7 cellular contexts compared by ENCODE assay signal in genomic region chr15:75274509-75275107, GRCh38. TPM values are rescaled to one million over a fixed set of nuclear protein-coding genes. Genes with fewer than 3 reads are reported as not detected.
DNase-seq lines count a peak whose midpoint lies in the region; ATAC-seq and TF ChIP-seq lines count a peak whose summit lies in the region.
"Not testable (repeated sequence)": the region's sequence is repeated elsewhere in the genome, so short reads cannot be mapped to it uniquely, and the experiment has no call there.

No MANE protein-coding gene starts in this region.

- not testable (repeated sequence) for H3K4me3 Mint-ChIP-seq in T-cell; activated T-helper 2 cell treated with anti-CD3 and anti-CD28 coated beads, Interferon-gamma antibody, Interleukin-2, Interleukin-4, amounts not matched to agents 10 μg/mL and 5 μg/mL and 100 μg/mL, durations not matched to agents 14 hours and 24 hours and 36 hours (ENCODE audit: low read depth)

- H3K27ac Mint-ChIP-seq in T-cell; activated T-helper 2 cell treated with anti-CD3 and anti-CD28 coated beads, Interferon-gamma antibody, Interleukin-2, Interleukin-4, amounts not matched to agents 10 μg/mL and 5 μg/mL and 100 μg/mL, durations not matched to agents 14 hours and 24 hours and 36 hours: not testable (repeated sequence)

- TF ChIP-seq CTCF in GM13976 (IDR thresholded peaks at IDR 0.05; ENCODE audit: borderline replicate concordance, control extremely low read depth, extremely low read depth, insufficient read depth, missing control alignments) (peak; percentile 74), epithelial cell of proximal tubule (conservative IDR thresholded peaks at IDR 0.05; ENCODE audit: low read depth, low read length) (peak; percentile 53)

- POLR2A ChIA-PET in T-cell (lab: Charles Lee) = interaction anchor here in 1 of 2 donors (0.6 kb wide), 1 partner anchor 1274 kb away, joined by 3 read pairs; no protein-coding TSS in a partner anchor

- not testable (repeated sequence) for H3K4me3 ChIP-seq in epithelial cell of proximal tubule (ENCODE audit: low read depth, low read length)

- CTCF ChIA-PET in T-cell (lab: Charles Lee) = not testable (repeated sequence)

- in situ Hi-C loops in GM13976 (cut with MboI; ENCODE audit: low sequenced_read_pairs, unreplicated experiment) = not testable (repeated sequence)

- H3K27me3 Mint-ChIP-seq in T-cell; activated T-helper 2 cell treated with anti-CD3 and anti-CD28 coated beads, Interferon-gamma antibody, Interleukin-2, Interleukin-4, amounts not matched to agents 10 μg/mL and 5 μg/mL and 100 μg/mL, durations not matched to agents 14 hours and 24 hours and 36 hours (ENCODE audit: low read depth): not testable (repeated sequence)

- H3K9me3 Mint-ChIP-seq in T-cell; activated T-helper 2 cell treated with anti-CD3 and anti-CD28 coated beads, Interferon-gamma antibody, Interleukin-2, Interleukin-4, amounts not matched to agents 10 μg/mL and 5 μg/mL and 100 μg/mL, durations not matched to agents 14 hours and 24 hours and 36 hours: not testable (repeated sequence)

- intact Hi-C loops in activated T-helper 2 cell treated with anti-CD3 and anti-CD28 coated beads, Interferon-gamma antibody, Interleukin-2, Interleukin-4, amounts not matched to agents 10 μg/mL and 5 μg/mL and 100 μg/mL, durations not matched to agents 14 hours and 24 hours and 36 hours (cut with micrococcal nuclease) = not testable (repeated sequence)

- peak; percentile 89 for ATAC-seq in HG02885 (IDR thresholded peaks at IDR 0.05; ENCODE audit: poor library complexity, unreplicated experiment)
- ATAC-seq in T-cell (replicated peaks in 1 of 4) = peak; percentile 59 to 79 (median 72)

- H3K36me3 Mint-ChIP-seq in T-cell; activated T-helper 2 cell treated with anti-CD3 and anti-CD28 coated beads, Interferon-gamma antibody, Interleukin-2, Interleukin-4, amounts not matched to agents 10 μg/mL and 5 μg/mL and 100 μg/mL, durations not matched to agents 14 hours and 24 hours and 36 hours (ENCODE audit: low read depth): not testable (repeated sequence)

- DNase-seq in GM13976 (ENCODE audit: low spot score); epithelial cell of proximal tubule (ENCODE audit: low read depth): not testable (repeated sequence)
- DNase-seq in T-cell (peak in 30 of 34 experiments; percentile 15 to 62 (median 36)), lung microvascular endothelial cell (ENCODE audit: low read depth in 2 of 2) (peak; percentile 39 to 65)
- peak; percentile 76 for DNase-seq in activated T-helper 2 cell treated with anti-CD3 and anti-CD28 coated beads, Interferon-gamma antibody, Interleukin-2, Interleukin-4, amounts not matched to agents 10 μg/mL and 5 μg/mL and 100 μg/mL, durations not matched to agents 14 hours and 24 hours and 36 hours (ENCODE audit: low spot score)
- DNase-seq in stimulated activated CD4-positive, alpha-beta T cell treated with anti-CD3 and anti-CD28 coated beads, Interleukin-1b, Interleukin-23, amount 100 ng/mL, for 48 hours = peak; percentile 70

- not testable (repeated sequence) for H3K4me1 Mint-ChIP-seq in T-cell; activated T-helper 2 cell treated with anti-CD3 and anti-CD28 coated beads, Interferon-gamma antibody, Interleukin-2, Interleukin-4, amounts not matched to agents 10 μg/mL and 5 μg/mL and 100 μg/mL, durations not matched to agents 14 hours and 24 hours and 36 hours (ENCODE audit: low read depth)

RNA-seq across cellular contexts. Expression of gene GOLGA6D, which starts 8.0 kb away (rescaled TPM):
- total RNA-seq in T-cell (under 1 TPM in 2 of 5 donors, not detected in 3; 0.13 to 0.15 TPM), epithelial cell of proximal tubule (not detected in 2 replicates), lung microvascular endothelial cell (not detected in 2 replicates)
- total RNA-seq in activated T-helper 2 cell treated with anti-CD3 and anti-CD28 coated beads, Interferon-gamma antibody, Interleukin-2, Interleukin-4, amounts not matched to agents 10 μg/mL and 5 μg/mL and 100 μg/mL, durations not matched to agents 14 hours and 24 hours and 36 hours = not detected in 2 replicates

RNA-seq across cellular contexts. Expression of gene GOLGA6C, which starts 16.5 kb away (rescaled TPM):
- total RNA-seq in T-cell = not detected
- not detected in 2 replicates for total RNA-seq in activated T-helper 2 cell treated with anti-CD3 and anti-CD28 coated beads, Interferon-gamma antibody, Interleukin-2, Interleukin-4, amounts not matched to agents 10 μg/mL and 5 μg/mL and 100 μg/mL, durations not matched to agents 14 hours and 24 hours and 36 hours
- total RNA-seq in epithelial cell of proximal tubule = not detected in 2 replicates
- total RNA-seq in lung microvascular endothelial cell = not detected in 2 replicates
